8 cellular contexts compared by ENCODE assay signal in genomic region chr15:84749111-84749991, GRCh38. TPM values are rescaled to one million over a fixed set of nuclear protein-coding genes. Genes with fewer than 3 reads are reported as not detected.
DNase-seq lines count a peak whose midpoint lies in the region; ATAC-seq, FAIRE-seq and TF ChIP-seq lines count a peak whose summit lies in the region.

No MANE protein-coding gene starts in this region.

- FAIRE-seq in small intestine (lab: Jason Lieb, UNC) (no peak), frontal cortex (lab: Jason Lieb, UNC) (no peak)

- DNase-seq in ascending aorta (ENCODE audit: low spot score in 2 of 2), result peak in 1 of 2 donors; percentile 68
- DNase-seq in iPS DF 6.9 (ENCODE audit: low read depth, low spot score), result no peak
- peak; percentile 43 for DNase-seq in small intestine
- no peak for DNase-seq in frontal cortex (ENCODE audit: low spot score in 2 of 2)

- TF ChIP-seq CTCF in GM12875 (IDR thresholded peaks at IDR 0.05; ENCODE audit: borderline replicate concordance, insufficient read depth, low read depth, low read length) (no peak), ascending aorta (IDR thresholded peaks at IDR 0.05) (no peak)

- no peaks in the 10 kb centered on the region for H3K27me3 ChIP-seq in ascending aorta
- H3K27me3 ChIP-seq in iPS DF 6.9 (ENCODE audit: control insufficient read depth, insufficient read depth, low read length), result no peaks in the 10 kb centered on the region
- H3K27me3 ChIP-seq in small intestine (ENCODE audit: control insufficient read depth in 2 of 2, insufficient read depth in 2 of 2, low read length in 2 of 2), result no peaks in the 10 kb centered on the region

- no CpG with 5 or more reads among the region's 15 CpGs for WGBS in iPS DF 6.9 (ENCODE audit: insufficient coverage, insufficient read length)
- 1 to 6% (median 3%) methylated on average over 15 of the region's 15 CpGs for WGBS in small intestine, 3 donors

- H3K4me3 ChIP-seq in GM12875 (ENCODE audit: low read depth, low read length) (peak overlapping the region; percentile 78), ascending aorta (peak overlapping the region; percentile 82 to 94), iPS DF 6.9 (ENCODE audit: low read length) (peak overlapping the region; percentile 93), small intestine (ENCODE audit: low read depth in 1 of 2, low read length in 2 of 2) (peak overlapping the region; percentile 87 to 92)

- H3K36me3 ChIP-seq in ascending aorta, result no peaks in the 10 kb centered on the region
- no peaks in the 10 kb centered on the region for H3K36me3 ChIP-seq in iPS DF 6.9 (ENCODE audit: control insufficient read depth, insufficient read depth, low read length)
- H3K36me3 ChIP-seq in small intestine (ENCODE audit: control insufficient read depth in 2 of 2, insufficient read depth in 2 of 2, low read length in 2 of 2), result no peaks in the 10 kb centered on the region

- H3K27ac ChIP-seq in ascending aorta, result peak overlapping the region; percentile 83 to 99
- no peak overlapping the region for H3K27ac ChIP-seq in iPS DF 6.9 (ENCODE audit: low read length)
- peak overlapping the region; percentile 99 to 100 for H3K27ac ChIP-seq in small intestine (ENCODE audit: low read depth in 1 of 2, low read length in 1 of 2)

- intact Hi-C loops in ascending aorta (cut with DNase I), result loop anchor here (2.0 kb wide), 4 partner anchors 67 to 175 kb away; partner anchors contain the start of genes ALPK3, NMB and ZSCAN2

- ATAC-seq in HG03439 (IDR thresholded peaks at IDR 0.05; ENCODE audit: unreplicated experiment) (peak; percentile 14), SK-N-SH treated with all-trans-retinoic acid at 6 μM for 48 hours (peak; percentile 15), GM18909 (IDR thresholded peaks at IDR 0.05; ENCODE audit: poor library complexity, unreplicated experiment) (no peak)

- H3K9me3 ChIP-seq in ascending aorta, result no peaks in the 10 kb centered on the region
- H3K9me3 ChIP-seq in iPS DF 6.9 (ENCODE audit: control insufficient read depth, insufficient read depth, low read length), result no peaks in the 10 kb centered on the region
- H3K9me3 ChIP-seq in small intestine (ENCODE audit: control insufficient read depth, low read depth), result no peaks in the 10 kb centered on the region

- H3K4me1 ChIP-seq in ascending aorta, result peaks cover 7 to 49% of the 10 kb centered on the region in 2 donors
- 0 out of 2 replicates have a peak, but pooled peaks cover 1% of the 10 kb centered on the region for H3K4me1 ChIP-seq in iPS DF 6.9 (ENCODE audit: control insufficient read depth, insufficient read depth, low read length)
- peaks cover 10 to 24% of the 10 kb centered on the region in 2 donors for H3K4me1 ChIP-seq in small intestine (ENCODE audit: control insufficient read depth in 2 of 2, insufficient read depth in 1 of 2, low read depth in 1 of 2, low read length in 1 of 2)

TF ChIP-seq in SK-N-SH treated with all-trans-retinoic acid at 6 μM for 48 hours, 23 proteins besides CTCF, POLR2A, EP300 and RAD21:
- no peak for TF ChIP-seq ZC3H10 (CRISPR knock-in tag; IDR thresholded peaks at IDR 0.05)
- TF ChIP-seq TCF4 (CRISPR knock-in tag; IDR thresholded peaks at IDR 0.05; ENCODE audit: borderline replicate concordance), result peak; percentile 18; the same call in 1 of the 2 replicates

RNA-seq across cellular contexts. Expression of gene ZNF592, which starts 1.0 kb away (rescaled TPM):
- total RNA-seq in ascending aorta (36.1 TPM), frontal cortex (4.5 TPM)
- 10 to 100 TPM in 1 of 3 donors, 1 to 10 TPM in 2; 7.6 to 16.3 (median 8.5) TPM for polyA plus RNA-seq in small intestine

RNA-seq across cellular contexts. Expression of gene SEC11A, which starts 33.4 kb away (rescaled TPM):
- total RNA-seq in ascending aorta, result 31.6 TPM
- polyA plus RNA-seq in small intestine, result 100 to 1,000 TPM; 110 to 149 (median 147) TPM
- 79.5 TPM for total RNA-seq in frontal cortex
